18 cellular contexts compared by ENCODE assay signal in the genomic region with DNA sequence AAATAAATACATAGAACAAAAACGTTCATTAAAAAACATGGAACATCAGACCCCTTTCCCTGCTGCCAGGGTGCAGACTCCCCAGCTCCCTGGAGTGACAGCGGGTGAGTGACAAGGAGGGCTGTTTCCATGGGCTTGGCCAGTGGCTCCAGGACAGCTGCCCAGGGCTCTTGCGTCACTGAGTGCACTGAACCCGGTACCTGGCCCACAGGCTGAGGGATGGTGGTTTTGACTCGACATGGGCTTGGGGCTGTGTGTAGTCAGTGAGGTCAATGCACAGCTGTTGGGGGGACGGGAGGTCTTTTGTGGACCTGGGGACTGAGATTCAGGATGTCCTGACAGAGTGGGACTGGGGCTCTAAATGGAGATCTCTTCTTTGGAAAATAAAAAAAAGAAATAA.
"Had no signal": no experiment of that assay in that cellular context is flagged by ENCODE, and none has a peak within 500 bp of the region (broad histone marks: within the 10 kb centered on the region; RNA-seq: fewer than 3 reads in every experiment).

No MANE protein-coding gene starts in this region.

- H3K27me3 ChIP-seq: body of pancreas, cardiac muscle cell, foreskin keratinocyte had no signal

- DNase-seq: activated CD4-positive, alpha-beta T cell treated with anti-CD3 and anti-CD28 coated beads, Interleukin-2, amount 10 ng/mL, durations not matched to agents 24 days and 14 days; activated effector memory CD4-positive, alpha-beta T cell treated with anti-CD3 and anti-CD28 coated beads, Interleukin-2, amount 50 U/mL, for 16 hours; activated naive CD4-positive, alpha-beta T cell treated with anti-CD3 and anti-CD28 coated beads, Interleukin-2, amount 10 ng/mL, durations not matched to agents 7 days and 5 days; activated naive CD8-positive, alpha-beta T cell treated with anti-CD3 and anti-CD28 coated beads, Interleukin-2, amount 50 U/mL, for 24 hours; activated T-cell treated with anti-CD3 and anti-CD28 coated beads, Interleukin-2, amount 50 U/mL, for 72 hours; anterior cingulate cortex; body of pancreas; effector CD8-positive, alpha-beta T cell; foreskin keratinocyte; kidney; stimulated activated CD4-positive, alpha-beta T cell treated with anti-CD3 and anti-CD28 coated beads, Interleukin-1b, Interleukin-23, amount 100 ng/mL, for 48 hours; stimulated activated naive CD4-positive, alpha-beta T cell; upper lobe of right lung had no signal

- H3K9me3 ChIP-seq: body of pancreas, thoracic aorta, upper lobe of right lung had no signal

- H3K4me3 ChIP-seq: body of pancreas, cardiac muscle cell, skin epidermis, thoracic aorta, upper lobe of right lung had no signal

- H3K27ac ChIP-seq: body of pancreas, cardiac muscle cell, foreskin keratinocyte, skin epidermis, thoracic aorta, upper lobe of right lung had no signal

- ATAC-seq: activated naive CD8-positive, alpha-beta T cell treated with anti-CD3 and anti-CD28 coated beads, Interleukin-2, amount 50 U/mL, for 24 hours; activated T-cell treated with anti-CD3 and anti-CD28 coated beads, Interleukin-2, amount 50 U/mL, for 72 hours; body of pancreas; foreskin keratinocyte; naive thymus-derived CD4-positive, alpha-beta T cell; SK-N-SH treated with all-trans-retinoic acid at 6 μM for 48 hours; upper lobe of right lung had no signal

- H3K4me1 ChIP-seq: body of pancreas, foreskin keratinocyte, upper lobe of right lung had no signal

- H3K36me3 ChIP-seq: cardiac muscle cell, thoracic aorta, upper lobe of right lung had no signal
